9 cellular contexts compared by ENCODE assay signal in genomic region chr20:31711416-31712111, GRCh38. TPM values are rescaled to one million over a fixed set of nuclear protein-coding genes. Genes with fewer than 3 reads are reported as not detected.
DNase-seq lines count a peak whose midpoint lies in the region; ATAC-seq, FAIRE-seq and TF ChIP-seq lines count a peak whose summit lies in the region.
"Had no signal": no experiment of that assay in that cellular context is flagged by ENCODE, and none has a peak within 500 bp of the region (broad histone marks: within the 10 kb centered on the region; RNA-seq: fewer than 3 reads in every experiment).

No MANE protein-coding gene starts in this region.

- CTCF ChIA-PET in HepG2 (lab: Yijun Ruan, JAX; ENCODE audit: low intra/inter-chr PET ratio, low total read pairs), result no interaction called here

- H3K4me3 ChIP-seq in HepG2 (replicated peaks in 1 of 3; ENCODE audit: insufficient read depth in 1 of 3, low read depth in 2 of 3, low read length in 3 of 3) (peak overlapping the region in 2 of 3 experiments; percentile 2 to 29; a peak in 1 of 6 replicates), thoracic aorta (peak overlapping the region; percentile 65)

- H3K27me3 ChIP-seq in HepG2 (ENCODE audit: control insufficient read depth in 1 of 2, insufficient read depth in 2 of 2, low read length in 2 of 2) (no peaks in the 10 kb centered on the region), thoracic aorta (replicated peaks; ENCODE audit: insufficient read depth) (no peaks in the 10 kb centered on the region)

- ATAC-seq in HepG2, result peak; percentile 27
- ATAC-seq in thoracic aorta (ENCODE audit: insufficient number of reproducible peaks, low FRiP score, low read depth), result no peak
- ATAC-seq in HG02571 (IDR thresholded peaks at IDR 0.05; ENCODE audit: unreplicated experiment), result no peak
- no peak for ATAC-seq in sciatic nerve
- no peak for ATAC-seq in HG02981 (IDR thresholded peaks at IDR 0.05; ENCODE audit: unreplicated experiment)

- no peaks in the 10 kb centered on the region for H3K9me3 Mint-ChIP-seq in T-helper 1 cell treated with Interleukin-12 subunit alpha and Interleukin-12 subunit beta and Interleukin-4 antibody, amounts not matched to agents 30 μg/mL and 1 μg/mL, for 36 hours
- H3K9me3 Mint-ChIP-seq in activated T-helper 1 cell treated with anti-CD3 and anti-CD28 coated beads, Interleukin-12 subunit alpha, Interleukin-12 subunit beta, Interleukin-2, Interleukin-4 antibody, amounts not matched to agents 30 ng/mL and 10 ng/mL and 1 ng/mL, durations not matched to agents 14 hours and 24 hours and 36 hours, result no peaks in the 10 kb centered on the region

- in situ Hi-C loops in HepG2 (cut with HindIII; ENCODE audit: extremely low pct_ligation_motif_present, low pct_unique_long_range_greater_than_20kb), result no loop called here

- no peak; a peak in 1 of 4 replicates for TF ChIP-seq POLR2A in HepG2 (IDR thresholded peaks at IDR 0.05; ENCODE audit: insufficient read depth in 1 of 2, low read depth in 2 of 2, low read length in 2 of 2)

- peaks cover 58% of the 10 kb centered on the region for H3K36me3 Mint-ChIP-seq in T-helper 1 cell treated with Interleukin-12 subunit alpha and Interleukin-12 subunit beta and Interleukin-4 antibody, amounts not matched to agents 30 μg/mL and 1 μg/mL, for 36 hours (ENCODE audit: low read depth)
- H3K36me3 Mint-ChIP-seq in activated T-helper 1 cell treated with anti-CD3 and anti-CD28 coated beads, Interleukin-12 subunit alpha, Interleukin-12 subunit beta, Interleukin-2, Interleukin-4 antibody, amounts not matched to agents 30 ng/mL and 10 ng/mL and 1 ng/mL, durations not matched to agents 14 hours and 24 hours and 36 hours (ENCODE audit: low read depth), result peaks cover 87% of the 10 kb centered on the region

- H4K20me1 ChIP-seq in HepG2 (ENCODE audit: insufficient read depth, low read length), result peaks cover 15% of the 10 kb centered on the region

- intact Hi-C loops in activated T-helper 1 cell treated with anti-CD3 and anti-CD28 coated beads, Interleukin-12 subunit alpha, Interleukin-12 subunit beta, Interleukin-2, Interleukin-4 antibody, amounts not matched to agents 30 ng/mL and 10 ng/mL and 1 ng/mL, durations not matched to agents 14 hours and 24 hours and 36 hours (cut with micrococcal nuclease), result no loop called here
- intact Hi-C loops in HepG2 (cut with micrococcal nuclease; ENCODE audit: unreplicated experiment), result loop anchor here (1.0 to 2.0 kb wide), 3 partner anchors 7 to 15 kb away; no protein-coding TSS in a partner anchor
- intact Hi-C loops in sciatic nerve (cut with DNase I), result no loop called here

- H3K4me1 ChIP-seq in HepG2 (ENCODE audit: insufficient read depth, low read length), result peaks cover 99% of the 10 kb centered on the region
- H3K4me1 ChIP-seq in thoracic aorta (ENCODE audit: control insufficient read depth in 1 of 2, low read depth in 2 of 2), result peaks cover 71 to 93% of the 10 kb centered on the region in 2 donors

- TF ChIP-seq EP300 in HepG2 (IDR thresholded peaks at IDR 0.05; ENCODE audit: low read depth in 2 of 2, low read length in 2 of 2) (peak in 1 of 2 experiments; percentile 79; a peak in 2 of 4 replicates), HepG2 (CRISPR knock-in tag; IDR thresholded peaks at IDR 0.05; ENCODE audit: borderline replicate concordance) (peak; percentile 41; the same call in 1 of the 2 replicates)

- TF ChIP-seq RAD21 in HepG2 (CRISPR knock-in tag; IDR thresholded peaks at IDR 0.05), result no peak

- H3K9ac ChIP-seq in HepG2 (ENCODE audit: insufficient read depth, low read depth, low read length), result peak overlapping the region; percentile 59

- peak overlapping the region; percentile 64 for H3K4me2 ChIP-seq in HepG2 (ENCODE audit: low read depth, low read length)

- peaks cover 40 to 83% of the 10 kb centered on the region in 2 experiments for H3K36me3 ChIP-seq in HepG2 (replicated peaks in 1 of 2; ENCODE audit: control insufficient read depth in 1 of 2, insufficient read depth in 2 of 2, low read length in 2 of 2)
- H3K36me3 ChIP-seq in thoracic aorta, result peaks cover 21% of the 10 kb centered on the region

- H3K27ac ChIP-seq in HepG2 (ENCODE audit: extremely low read length, insufficient read depth, low read length), result peak overlapping the region; percentile 61
- peak overlapping the region; percentile 98 to 99 for H3K27ac ChIP-seq in thoracic aorta

- peaks cover 93% of the 10 kb centered on the region for H3K79me2 ChIP-seq in HepG2 (ENCODE audit: insufficient read depth, low read length)

- H3K4me3 Mint-ChIP-seq in T-helper 1 cell treated with Interleukin-12 subunit alpha and Interleukin-12 subunit beta and Interleukin-4 antibody, amounts not matched to agents 30 μg/mL and 1 μg/mL, for 36 hours, result no peak overlapping the region
- H3K4me3 Mint-ChIP-seq in activated T-helper 1 cell treated with anti-CD3 and anti-CD28 coated beads, Interleukin-12 subunit alpha, Interleukin-12 subunit beta, Interleukin-2, Interleukin-4 antibody, amounts not matched to agents 30 ng/mL and 10 ng/mL and 1 ng/mL, durations not matched to agents 14 hours and 24 hours and 36 hours, result peak overlapping the region; percentile 80
- H3K4me3 Mint-ChIP-seq: B cell had no signal

- no TSS peak for BruUV-seq in HepG2 (replicated peaks; lab: Mats Ljungman, UMichigan)

- DNase-seq in T-helper 1 cell, result no peak
- no peak for DNase-seq in activated T-helper 1 cell treated with anti-CD3 and anti-CD28 coated beads, Interleukin-12 subunit alpha, Interleukin-12 subunit beta, Interleukin-2, Interleukin-4 antibody, amounts not matched to agents 30 ng/mL and 10 ng/mL and 1 ng/mL, durations not matched to agents 14 hours and 24 hours and 36 hours (ENCODE audit: low spot score)
- DNase-seq in HepG2 (ENCODE audit: low spot score), result peak; percentile 80
- no peak for DNase-seq in thoracic aorta (ENCODE audit: low spot score)
- no peak for DNase-seq in sciatic nerve (ENCODE audit: low spot score)

- H2AFZ ChIP-seq in HepG2 (ENCODE audit: low read length), result no peak overlapping the region

- H3K9me3 ChIP-seq in HepG2 (ENCODE audit: low read length), result no peaks in the 10 kb centered on the region
- no peaks in the 10 kb centered on the region for H3K9me3 ChIP-seq in thoracic aorta

- no peak for TF ChIP-seq CTCF in HepG2 (CRISPR knock-in tag; IDR thresholded peaks at IDR 0.05)
- TF ChIP-seq CTCF in thoracic aorta (IDR thresholded peaks at IDR 0.05), result no peak

- H3K27ac Mint-ChIP-seq in T-helper 1 cell treated with Interleukin-12 subunit alpha and Interleukin-12 subunit beta and Interleukin-4 antibody, amounts not matched to agents 30 μg/mL and 1 μg/mL, for 36 hours, result peak overlapping the region; percentile 31
- peak overlapping the region; percentile 62 for H3K27ac Mint-ChIP-seq in activated T-helper 1 cell treated with anti-CD3 and anti-CD28 coated beads, Interleukin-12 subunit alpha, Interleukin-12 subunit beta, Interleukin-2, Interleukin-4 antibody, amounts not matched to agents 30 ng/mL and 10 ng/mL and 1 ng/mL, durations not matched to agents 14 hours and 24 hours and 36 hours
- H3K27ac Mint-ChIP-seq: B cell had no signal

- peaks cover 75% of the 10 kb centered on the region for H3K4me1 Mint-ChIP-seq in T-helper 1 cell treated with Interleukin-12 subunit alpha and Interleukin-12 subunit beta and Interleukin-4 antibody, amounts not matched to agents 30 μg/mL and 1 μg/mL, for 36 hours (ENCODE audit: low read depth)
- H3K4me1 Mint-ChIP-seq in activated T-helper 1 cell treated with anti-CD3 and anti-CD28 coated beads, Interleukin-12 subunit alpha, Interleukin-12 subunit beta, Interleukin-2, Interleukin-4 antibody, amounts not matched to agents 30 ng/mL and 10 ng/mL and 1 ng/mL, durations not matched to agents 14 hours and 24 hours and 36 hours (ENCODE audit: low read depth), result peaks cover 89% of the 10 kb centered on the region

- POLR2A ChIA-PET in HepG2 (lab: Yijun Ruan, JAX), result interaction anchor here (1.0 to 33.2 kb wide), 9 partner anchors 3 to 107 kb away, joined by 4 to 2822 read pairs (median 22); partner anchors contain the start of genes BCL2L1, ID1 and TPX2

- H3K27me3 Mint-ChIP-seq in T-helper 1 cell treated with Interleukin-12 subunit alpha and Interleukin-12 subunit beta and Interleukin-4 antibody, amounts not matched to agents 30 μg/mL and 1 μg/mL, for 36 hours (ENCODE audit: low read depth), result no peaks in the 10 kb centered on the region
- H3K27me3 Mint-ChIP-seq in activated T-helper 1 cell treated with anti-CD3 and anti-CD28 coated beads, Interleukin-12 subunit alpha, Interleukin-12 subunit beta, Interleukin-2, Interleukin-4 antibody, amounts not matched to agents 30 ng/mL and 10 ng/mL and 1 ng/mL, durations not matched to agents 14 hours and 24 hours and 36 hours (ENCODE audit: insufficient read depth), result no peaks in the 10 kb centered on the region
- H3K27me3 Mint-ChIP-seq: B cell had no signal

- FAIRE-seq in HepG2 (lab: Jason Lieb, UNC), result peak; percentile 4

RNA-seq across cellular contexts. Expression of gene BCL2L1, which starts 11.1 kb away (rescaled TPM):
- 417 and 420 TPM in 2 replicates for total RNA-seq in activated T-helper 1 cell treated with anti-CD3 and anti-CD28 coated beads, Interleukin-12 subunit alpha, Interleukin-12 subunit beta, Interleukin-2, Interleukin-4 antibody, amounts not matched to agents 30 ng/mL and 10 ng/mL and 1 ng/mL, durations not matched to agents 14 hours and 24 hours and 36 hours
- total RNA-seq in HepG2 (2016; rRNA removed; fragmentation: Illumina TruSeq; extraction: Trizol) (164 and 200 TPM in 2 replicates), thoracic aorta (100 to 1,000 TPM; 137 to 187 TPM), sciatic nerve (112 TPM)
- 60.9 and 61.0 TPM in 2 replicates for total RNA-seq in HepG2 (2016; cell fraction: cytosol; rRNA removed; fragmentation: Illumina TruSeq; extraction: Trizol; ENCODE audit: low read depth)
- 169 and 173 TPM in 2 replicates for total RNA-seq in HepG2 (2016; cell fraction: insoluble cytoplasmic fraction; rRNA removed; fragmentation: Illumina TruSeq; extraction: Trizol)
- total RNA-seq in HepG2 (2016; cell fraction: membrane; rRNA removed; fragmentation: Illumina TruSeq; extraction: Trizol), result 190 and 201 TPM in 2 replicates
- total RNA-seq in HepG2 (2016; cell fraction: nucleus; rRNA removed; fragmentation: Illumina TruSeq; extraction: Trizol), result 135 and 148 TPM in 2 replicates
- 258 and 259 TPM in 2 replicates for polyA plus RNA-seq in HepG2 (2011; rRNA removed)
- 215 and 224 TPM in 2 replicates for polyA plus RNA-seq in HepG2 (2011; cell fraction: cytosol; rRNA removed)
- polyA plus RNA-seq in HepG2 (2011; cell fraction: nucleus; rRNA removed), result 123 and 146 TPM in 2 replicates
- polyA plus RNA-seq in HepG2 (2012), result 184 and 192 TPM in 2 replicates
- polyA plus RNA-seq in HepG2 (2016; cell fraction: cytosol; fragmentation: Illumina TruSeq; extraction: Trizol; ENCODE audit: low read depth), result 77.5 and 91.4 TPM in 2 replicates
- polyA plus RNA-seq in HepG2 (2016; cell fraction: insoluble cytoplasmic fraction; fragmentation: Illumina TruSeq; extraction: Trizol; ENCODE audit: low read depth), result 214 and 252 TPM in 2 replicates
- 208 and 211 TPM in 2 replicates for polyA plus RNA-seq in HepG2 (2016; cell fraction: membrane; fragmentation: Illumina TruSeq; extraction: Trizol; ENCODE audit: low read depth)
- polyA plus RNA-seq in HepG2 (2016; cell fraction: nucleus; fragmentation: Illumina TruSeq; extraction: Trizol; ENCODE audit: insufficient read depth, low read depth), result 168 and 174 TPM in 2 replicates
- 34.8 and 259 TPM in 2 replicates for polyA minus RNA-seq in HepG2 (2011; rRNA and poly(A)+ RNA removed; ENCODE audit: low replicate concordance)
- polyA minus RNA-seq in HepG2 (2011; cell fraction: cytosol; rRNA and poly(A)+ RNA removed), result 124 TPM in 2 replicates
- 215 and 221 TPM in 2 replicates for polyA minus RNA-seq in HepG2 (2011; cell fraction: nucleus; rRNA and poly(A)+ RNA removed)

RNA-seq across cellular contexts. Expression of gene TPX2, which starts 27.5 kb away (rescaled TPM):
- 53.3 and 54.4 TPM in 2 replicates for total RNA-seq in activated T-helper 1 cell treated with anti-CD3 and anti-CD28 coated beads, Interleukin-12 subunit alpha, Interleukin-12 subunit beta, Interleukin-2, Interleukin-4 antibody, amounts not matched to agents 30 ng/mL and 10 ng/mL and 1 ng/mL, durations not matched to agents 14 hours and 24 hours and 36 hours
- total RNA-seq in HepG2 (2016; rRNA removed; fragmentation: Illumina TruSeq; extraction: Trizol), result 124 and 190 TPM in 2 replicates
- 19.7 and 21.4 TPM in 2 replicates for total RNA-seq in HepG2 (2016; cell fraction: cytosol; rRNA removed; fragmentation: Illumina TruSeq; extraction: Trizol; ENCODE audit: low read depth)
- 123 and 174 TPM in 2 replicates for total RNA-seq in HepG2 (2016; cell fraction: insoluble cytoplasmic fraction; rRNA removed; fragmentation: Illumina TruSeq; extraction: Trizol)
- 59.2 and 59.7 TPM in 2 replicates for total RNA-seq in HepG2 (2016; cell fraction: membrane; rRNA removed; fragmentation: Illumina TruSeq; extraction: Trizol)
- total RNA-seq in HepG2 (2016; cell fraction: nucleus; rRNA removed; fragmentation: Illumina TruSeq; extraction: Trizol), result 91.9 and 95.0 TPM in 2 replicates
- 20.0 and 34.3 TPM in 2 replicates for polyA plus RNA-seq in HepG2 (2011; rRNA removed)
- polyA plus RNA-seq in HepG2 (2011; cell fraction: cytosol; rRNA removed), result 21.1 and 21.9 TPM in 2 replicates
- polyA plus RNA-seq in HepG2 (2011; cell fraction: nucleus; rRNA removed), result 16.5 and 21.6 TPM in 2 replicates
- polyA plus RNA-seq in HepG2 (2012), result 28.3 and 61.6 TPM in 2 replicates
- 8.4 and 9.3 TPM in 2 replicates for polyA plus RNA-seq in HepG2 (2016; cell fraction: cytosol; fragmentation: Illumina TruSeq; extraction: Trizol; ENCODE audit: low read depth)
- polyA plus RNA-seq in HepG2 (2016; cell fraction: insoluble cytoplasmic fraction; fragmentation: Illumina TruSeq; extraction: Trizol; ENCODE audit: low read depth), result 186 and 207 TPM in 2 replicates
- polyA plus RNA-seq in HepG2 (2016; cell fraction: membrane; fragmentation: Illumina TruSeq; extraction: Trizol; ENCODE audit: low read depth), result 30.8 and 32.2 TPM in 2 replicates
- 122 and 124 TPM in 2 replicates for polyA plus RNA-seq in HepG2 (2016; cell fraction: nucleus; fragmentation: Illumina TruSeq; extraction: Trizol; ENCODE audit: insufficient read depth, low read depth)
- 23.1 and 74.5 TPM in 2 replicates for polyA minus RNA-seq in HepG2 (2011; rRNA and poly(A)+ RNA removed; ENCODE audit: low replicate concordance)
- polyA minus RNA-seq in HepG2 (2011; cell fraction: cytosol; rRNA and poly(A)+ RNA removed), result 31.8 and 39.1 TPM in 2 replicates
- 42.3 and 53.4 TPM in 2 replicates for polyA minus RNA-seq in HepG2 (2011; cell fraction: nucleus; rRNA and poly(A)+ RNA removed)
- 1 to 10 TPM; 1.5 TPM for total RNA-seq in thoracic aorta
- total RNA-seq in sciatic nerve, result 0.71 TPM

Comparison
In these comparisons a context has a peak if more than half of its experiments do, and no peak if none do; other contexts are left out.
1. RNA of gene TPX2, which starts 27.5 kb away (total RNA-seq): 19.7 to 190 TPM in HepG2 and 53.3 to 54.4 TPM in activated T-helper 1 cell treated with anti-CD3 and anti-CD28 coated beads, Interleukin-12 subunit alpha, Interleukin-12 subunit beta, Interleukin-2, Interleukin-4 antibody, amounts not matched to agents 30 ng/mL and 10 ng/mL and 1 ng/mL, durations not matched to agents 14 hours and 24 hours and 36 hours; 1.5 TPM in thoracic aorta and 0.71 TPM in sciatic nerve (single experiment); every median in the first group is over 4 times any median in the second.